1 cellular context compared by ENCODE assay signal in the genomic region with DNA sequence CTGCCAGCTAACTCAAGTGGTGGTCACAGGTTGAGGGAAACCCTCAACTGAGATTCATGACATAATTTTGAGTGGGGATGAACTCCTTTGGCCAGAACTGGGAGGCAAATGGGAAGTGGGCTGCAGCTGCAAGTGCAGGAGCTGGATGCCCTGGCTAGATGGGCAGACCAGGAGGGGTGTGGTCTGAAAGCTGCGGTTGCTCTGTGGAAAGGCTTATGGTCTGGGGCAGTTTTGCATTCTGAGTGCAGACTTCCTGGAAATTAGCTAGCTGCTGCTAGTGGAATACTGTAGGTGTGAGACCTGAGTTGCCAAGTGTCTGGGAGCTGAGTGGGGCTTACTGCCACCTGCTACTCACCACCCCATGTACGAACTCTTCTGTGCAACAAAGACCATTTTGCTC.
TF ChIP-seq lines count a peak whose summit lies in the region.

No MANE protein-coding gene starts in this region.

TF ChIP-seq in H1, 55 proteins besides CTCF, POLR2A, EP300 and RAD21 (continued from another document):
- TF ChIP-seq HDAC6 (IDR thresholded peaks at IDR 0.05; ENCODE audit: low read depth, low read length), result no peak
